ENCODE assay signal across 8 cellular contexts in the genomic region with DNA sequence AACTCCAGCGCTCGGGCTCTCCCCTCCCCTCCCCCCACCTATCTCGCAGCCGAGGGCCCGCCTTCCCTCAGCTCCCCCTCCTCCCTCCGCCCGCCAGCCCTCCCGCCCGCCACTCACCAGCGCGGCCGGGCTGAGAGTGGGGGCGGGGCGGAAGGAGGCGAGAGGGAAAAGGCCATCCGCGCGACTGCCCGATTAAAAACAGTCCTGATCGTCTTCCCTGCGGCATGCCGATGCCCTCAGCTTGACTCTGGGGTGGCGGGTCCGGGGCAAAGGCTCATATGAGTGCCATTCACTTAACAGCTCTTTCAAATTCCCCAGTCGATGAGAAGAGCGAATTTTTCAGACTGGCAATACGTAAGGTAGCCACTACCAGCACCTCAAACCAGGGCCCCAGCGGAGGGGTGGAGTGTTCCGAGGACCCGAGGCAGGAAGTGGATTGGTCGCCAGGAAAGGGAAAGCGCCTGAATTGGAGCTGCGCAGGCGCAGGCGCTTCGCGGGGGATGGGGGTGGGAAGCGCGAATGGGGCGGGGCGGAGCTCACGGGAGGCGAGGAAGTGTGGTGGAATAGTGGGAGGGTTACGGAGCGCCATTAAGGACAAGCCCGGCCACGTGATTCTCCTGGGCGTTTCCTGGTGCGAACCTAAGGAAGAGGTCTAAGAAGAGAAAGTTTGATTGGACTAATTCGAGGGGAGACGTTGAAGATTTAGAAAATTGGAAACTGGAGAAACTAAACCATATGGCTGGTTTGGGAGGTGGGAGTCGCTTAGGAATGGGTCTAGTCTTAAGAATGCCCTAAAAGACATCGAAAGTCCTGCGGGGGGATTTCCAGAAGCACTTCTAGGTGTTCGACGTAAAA. TPM values are rescaled to one million over a fixed set of nuclear protein-coding genes. Genes with fewer than 3 reads are reported as not detected.
A peak's percentile ranks its signal among the peaks of the same experiment; 100 is the strongest.
DNase-seq lines count a peak whose midpoint lies in the region; ATAC-seq and TF ChIP-seq lines count a peak whose summit lies in the region.

A gene with protein sequence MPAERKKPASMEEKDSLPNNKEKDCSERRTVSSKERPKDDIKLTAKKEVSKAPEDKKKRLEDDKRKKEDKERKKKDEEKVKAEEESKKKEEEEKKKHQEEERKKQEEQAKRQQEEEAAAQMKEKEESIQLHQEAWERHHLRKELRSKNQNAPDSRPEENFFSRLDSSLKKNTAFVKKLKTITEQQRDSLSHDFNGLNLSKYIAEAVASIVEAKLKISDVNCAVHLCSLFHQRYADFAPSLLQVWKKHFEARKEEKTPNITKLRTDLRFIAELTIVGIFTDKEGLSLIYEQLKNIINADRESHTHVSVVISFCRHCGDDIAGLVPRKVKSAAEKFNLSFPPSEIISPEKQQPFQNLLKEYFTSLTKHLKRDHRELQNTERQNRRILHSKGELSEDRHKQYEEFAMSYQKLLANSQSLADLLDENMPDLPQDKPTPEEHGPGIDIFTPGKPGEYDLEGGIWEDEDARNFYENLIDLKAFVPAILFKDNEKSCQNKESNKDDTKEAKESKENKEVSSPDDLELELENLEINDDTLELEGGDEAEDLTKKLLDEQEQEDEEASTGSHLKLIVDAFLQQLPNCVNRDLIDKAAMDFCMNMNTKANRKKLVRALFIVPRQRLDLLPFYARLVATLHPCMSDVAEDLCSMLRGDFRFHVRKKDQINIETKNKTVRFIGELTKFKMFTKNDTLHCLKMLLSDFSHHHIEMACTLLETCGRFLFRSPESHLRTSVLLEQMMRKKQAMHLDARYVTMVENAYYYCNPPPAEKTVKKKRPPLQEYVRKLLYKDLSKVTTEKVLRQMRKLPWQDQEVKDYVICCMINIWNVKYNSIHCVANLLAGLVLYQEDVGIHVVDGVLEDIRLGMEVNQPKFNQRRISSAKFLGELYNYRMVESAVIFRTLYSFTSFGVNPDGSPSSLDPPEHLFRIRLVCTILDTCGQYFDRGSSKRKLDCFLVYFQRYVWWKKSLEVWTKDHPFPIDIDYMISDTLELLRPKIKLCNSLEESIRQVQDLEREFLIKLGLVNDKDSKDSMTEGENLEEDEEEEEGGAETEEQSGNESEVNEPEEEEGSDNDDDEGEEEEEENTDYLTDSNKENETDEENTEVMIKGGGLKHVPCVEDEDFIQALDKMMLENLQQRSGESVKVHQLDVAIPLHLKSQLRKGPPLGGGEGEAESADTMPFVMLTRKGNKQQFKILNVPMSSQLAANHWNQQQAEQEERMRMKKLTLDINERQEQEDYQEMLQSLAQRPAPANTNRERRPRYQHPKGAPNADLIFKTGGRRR (minus strand): TSS at position 13 of the 855 bp plus-strand sequence. CDS start 7,386 bp downstream, outside the sequence.

- H3K9me3 ChIP-seq in left lung = no peaks in the 10 kb centered on the region

- peaks cover 5 to 21% of the 10 kb centered on the region in 2 donors for H3K4me1 ChIP-seq in left lung

- intact Hi-C loops in CD14-positive monocyte (cut with micrococcal nuclease) (loop anchor here (1.0 to 10.0 kb wide), 5 partner anchors 25 to 154 kb away; a partner anchor contains a TSS), left lung (cut with DNase I) (no loop called here)

- no peaks in the 10 kb centered on the region for H3K27me3 Mint-ChIP-seq in CD14-positive monocyte (ENCODE audit: low read depth in 3 of 3)

- TF ChIP-seq CTCF in CD14-positive monocyte (IDR thresholded peaks at IDR 0.05) = no peak
- peak in 1 of 2 donors; percentile 18 for TF ChIP-seq CTCF in left lung (IDR thresholded peaks at IDR 0.05)

- H3K36me3 ChIP-seq in left lung = no peaks in the 10 kb centered on the region

- peaks cover 0 to 3% (median 0%) of the 10 kb centered on the region in 7 donors for H3K9me3 Mint-ChIP-seq in CD14-positive monocyte

- peak; percentile 48 for ATAC-seq in GM19452 (IDR thresholded peaks at IDR 0.05; ENCODE audit: unreplicated experiment)
- peak; percentile 96 for ATAC-seq in left lung

- H3K36me3 Mint-ChIP-seq in CD14-positive monocyte = peaks cover 2 to 4% of the 10 kb centered on the region in 2 donors

- H3K27ac Mint-ChIP-seq in CD14-positive monocyte = peak within 1 kb of the TSS; percentile 98 to 100 (median 100)

- peak within 1 kb of the TSS; percentile 98 to 99 for H3K27ac ChIP-seq in left lung

- peaks cover 32% of the 10 kb centered on the region for H3K4me1 Mint-ChIP-seq in CD14-positive monocyte

- peak within 1 kb of the TSS; percentile 96 to 98 for H3K4me3 ChIP-seq in left lung

- peak; percentile 98 for DNase-seq in CD14-positive monocyte (ENCODE audit: low spot score)
- DNase-seq in HK-2 (ENCODE audit: unreplicated experiment) = peak; percentile 96
- peak; percentile 90 for DNase-seq in NCI-H82 treated with DMSO at 0.1 percent for 48 hours (lab: John Stamatoyannopoulos, UW; ENCODE audit: unreplicated experiment)
- peak; percentile 98 for DNase-seq in activated CD4-positive, alpha-beta T cell treated with anti-CD3 and anti-CD28 coated beads, Interleukin-2, amount 50 U/mL, for 48 hours
- DNase-seq in dermis blood vessel endothelial cell = peak; percentile 99
- peak; percentile 98 for DNase-seq in left lung
- peak; percentile 96 for DNase-seq in stimulated activated CD4-positive, alpha-beta T cell treated with anti-CD3 and anti-CD28 coated beads, Interleukin-2, amount 100 ng/mL, for 4 hours (ENCODE audit: low read depth)

- no peaks in the 10 kb centered on the region for H3K27me3 ChIP-seq in left lung

- peak within 1 kb of the TSS; percentile 90 to 93 for H3K4me3 Mint-ChIP-seq in CD14-positive monocyte

RNA-seq across cellular contexts. Expression of the gene that starts here (rescaled TPM):
- 1 to 10 TPM; 2.7 to 4.3 TPM for polyA plus RNA-seq in CD14-positive monocyte
- 21.8 and 31.6 TPM in 2 replicates for total RNA-seq in dermis blood vessel endothelial cell
- 10 to 100 TPM; 14.5 to 18.7 TPM for total RNA-seq in left lung

Comparison
In these comparisons a context has a peak if more than half of its experiments do, and no peak if none do; other contexts are left out.
1. Peak in every context shown above with its lines: DNase-seq, ATAC-seq, H3K4me3 ChIP-seq and H3K27ac ChIP-seq.
2. intact Hi-C loops: an anchor here in CD14-positive monocyte (1.0 to 10.0 kb wide); none called in left lung.